In genomic region chr6:42782689-42783176, GRCh38 we compare ENCODE assay signal across 8 cellular contexts.
A peak's percentile ranks its signal among the peaks of the same experiment; 100 is the strongest.
DNase-seq lines count a peak whose midpoint lies in the region; ATAC-seq and TF ChIP-seq lines count a peak whose summit lies in the region.

No MANE protein-coding gene starts in this region.

- ATAC-seq in HG03460 (IDR thresholded peaks at IDR 0.05; ENCODE audit: unreplicated experiment) (peak; percentile 23), GM18519 (IDR thresholded peaks at IDR 0.05; ENCODE audit: low FRiP score, unreplicated experiment) (no peak)

- peak; percentile 89 for DNase-seq in NCI-H82 (lab: John Stamatoyannopoulos, UW)
- peak; percentile 90 for DNase-seq in activated CD8-positive, alpha-beta memory T cell treated with anti-CD3 and anti-CD28 coated beads for 24 hours
- DNase-seq in effector CD8-positive, alpha-beta T cell (lab: John Stamatoyannopoulos, UW) = peak; percentile 68
- peak; percentile 87 for DNase-seq in medulla oblongata (ENCODE audit: extremely low spot score)
- peak; percentile 58 to 69 (median 60) for DNase-seq in stimulated activated CD4-positive, alpha-beta T cell treated with anti-CD3 and anti-CD28 coated beads, TNF-alpha, amount 100 ng/mL, for 1 hour (ENCODE audit: low read depth in 3 of 3, low spot score in 1 of 3)

- TF ChIP-seq POLR2A in GM10847 (IDR thresholded peaks at IDR 0.05; ENCODE audit: extremely low read depth, insufficient read length) = peak; percentile 35
